ENCODE assay signal across 27 cellular contexts in genomic region chr2:65518751-65519150, GRCh38.
"Had no signal": no experiment of that assay in that cellular context is flagged by ENCODE, and none has a peak within 500 bp of the region (broad histone marks: within the 10 kb centered on the region; RNA-seq: fewer than 3 reads in every experiment).

No MANE protein-coding gene starts in this region.

- H3K27me3 ChIP-seq: left lung, ovary, right atrium auricular region, right lobe of liver, thyroid gland, transverse colon, upper lobe of left lung, vagina had no signal

- H3K9me3 ChIP-seq: left lung, mucosa of descending colon, ovary, right atrium auricular region, right lobe of liver, thyroid gland, transverse colon, upper lobe of left lung, vagina had no signal

- H3K4me1 ChIP-seq: left lung, right atrium auricular region, right lobe of liver, thyroid gland, transverse colon, upper lobe of left lung, vagina had no signal

- H3K9me3 Mint-ChIP-seq: natural killer cell treated with Interleukin-12 subunit alpha and Interleukin-12 subunit beta and Interleukin-15 and Interleukin-18, amount 100 ng/mL, for 72 hours; stimulated activated memory B cell treated with anti-CD40 and anti-IgM and Interleukin-4, amounts not matched to agents 10 μg/mL and 1 μg/mL and 100 μg/mL, for 72 hours; stimulated activated naive CD8-positive, alpha-beta T cell treated with anti-CD3 and anti-CD28 coated beads, Interleukin-15, amount 100 ng/mL, for 72 hours had no signal

- H3K36me3 Mint-ChIP-seq: immature natural killer cell; naive thymus-derived CD4-positive, alpha-beta T cell; natural killer cell treated with Interleukin-12 subunit alpha and Interleukin-12 subunit beta and Interleukin-15 and Interleukin-18, amount 100 ng/mL, for 72 hours; stimulated activated memory B cell treated with anti-CD40 and anti-IgM and Interleukin-4, amounts not matched to agents 10 μg/mL and 1 μg/mL and 100 μg/mL, for 72 hours had no signal

- DNase-seq: hypothalamus; immature natural killer cell; kidney; left colon; left lung; midbrain; mucosa of descending colon; naive thymus-derived CD4-positive, alpha-beta T cell; ovary; right lobe of liver; stimulated activated CD4-positive, alpha-beta T cell treated with anti-CD3 and anti-CD28 coated beads, Interleukin-1b, Interleukin-23, amount 100 ng/mL, for 48 hours; stimulated activated CD4-positive, alpha-beta T cell treated with anti-CD3 and anti-CD28 coated beads, Interleukin-2, amount 100 ng/mL, for 48 hours; stimulated activated CD4-positive, alpha-beta T cell treated with anti-CD3 and anti-CD28 coated beads, Interleukin-4, amount 100 ng/mL, for 4 hours; stimulated activated CD8-positive, alpha-beta memory T cell treated with anti-CD3 and anti-CD28 coated beads, Interleukin-4, amount 100 ng/mL, for 48 hours; stimulated activated naive CD4-positive, alpha-beta T cell treated with Interleukin-2 at 50 U/mL for 16 hours; stimulated activated naive CD8-positive, alpha-beta T cell treated with anti-CD3 and anti-CD28 coated beads, Interleukin-15, amount 100 ng/mL, for 72 hours; substantia nigra; thyroid gland; transverse colon; upper lobe of left lung had no signal

- H3K4me1 Mint-ChIP-seq: immature natural killer cell; naive thymus-derived CD4-positive, alpha-beta T cell; stimulated activated naive CD8-positive, alpha-beta T cell treated with anti-CD3 and anti-CD28 coated beads, Interleukin-15, amount 100 ng/mL, for 72 hours had no signal

- H3K4me3 Mint-ChIP-seq: immature natural killer cell; naive thymus-derived CD4-positive, alpha-beta T cell; natural killer cell treated with Interleukin-12 subunit alpha and Interleukin-12 subunit beta and Interleukin-15 and Interleukin-18, amount 100 ng/mL, for 72 hours; stimulated activated memory B cell treated with anti-CD40 and anti-IgM and Interleukin-4, amounts not matched to agents 10 μg/mL and 1 μg/mL and 100 μg/mL, for 72 hours; stimulated activated naive CD8-positive, alpha-beta T cell treated with anti-CD3 and anti-CD28 coated beads, Interleukin-15, amount 100 ng/mL, for 72 hours had no signal

- H3K36me3 ChIP-seq: left lung, ovary, right atrium auricular region, right lobe of liver, thyroid gland, transverse colon, upper lobe of left lung, vagina had no signal

- H3K27me3 Mint-ChIP-seq: progenitor cell of endocrine pancreas had no signal

- ATAC-seq: left colon; left lung; mucosa of descending colon; naive thymus-derived CD4-positive, alpha-beta T cell; natural killer cell treated with Interleukin-12 subunit alpha and Interleukin-12 subunit beta and Interleukin-15 and Interleukin-18, amount 100 ng/mL, for 72 hours; right lobe of liver; stimulated activated memory B cell treated with anti-CD40 and anti-IgM and Interleukin-4, amounts not matched to agents 10 μg/mL and 1 μg/mL and 100 μg/mL, for 72 hours; stimulated activated naive CD8-positive, alpha-beta T cell treated with anti-CD3 and anti-CD28 coated beads, Interleukin-15, amount 100 ng/mL, for 72 hours had no signal

- H3K4me2 ChIP-seq: smooth muscle cell had no signal

- H3K4me3 ChIP-seq: left lung, lung, mucosa of descending colon, ovary, right atrium auricular region, right lobe of liver, smooth muscle cell, thyroid gland, transverse colon, upper lobe of left lung, vagina had no signal

- H3K27ac Mint-ChIP-seq: immature natural killer cell; naive thymus-derived CD4-positive, alpha-beta T cell; natural killer cell treated with Interleukin-12 subunit alpha and Interleukin-12 subunit beta and Interleukin-15 and Interleukin-18, amount 100 ng/mL, for 72 hours; progenitor cell of endocrine pancreas; stimulated activated memory B cell treated with anti-CD40 and anti-IgM and Interleukin-4, amounts not matched to agents 10 μg/mL and 1 μg/mL and 100 μg/mL, for 72 hours; stimulated activated naive CD8-positive, alpha-beta T cell treated with anti-CD3 and anti-CD28 coated beads, Interleukin-15, amount 100 ng/mL, for 72 hours had no signal

- H3K27ac ChIP-seq: left lung, ovary, right atrium auricular region, right lobe of liver, thyroid gland, transverse colon, upper lobe of left lung, vagina had no signal
